In the genomic region with DNA sequence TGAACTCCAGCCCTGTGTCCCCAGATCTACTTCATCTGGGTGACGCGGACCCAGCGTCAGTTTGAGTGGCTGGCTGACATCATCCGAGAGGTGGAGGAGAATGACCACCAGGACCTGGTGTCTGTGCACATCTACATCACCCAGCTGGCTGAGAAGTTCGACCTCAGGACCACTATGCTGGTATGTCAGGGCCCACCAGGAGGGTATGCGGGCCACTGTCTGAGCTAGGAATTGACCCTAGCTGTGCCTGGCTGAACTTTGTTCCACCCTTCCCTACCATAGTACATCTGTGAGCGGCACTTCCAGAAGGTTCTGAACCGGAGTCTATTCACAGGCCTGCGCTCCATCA, we compare ENCODE assay signal across 23 cellular contexts. TPM values are rescaled to one million over a fixed set of nuclear protein-coding genes. Genes with fewer than 3 reads are reported as not detected.
A peak's percentile ranks its signal among the peaks of the same experiment; 100 is the strongest.
DNase-seq lines count a peak whose midpoint lies in the region; ATAC-seq and TF ChIP-seq lines count a peak whose summit lies in the region.
"Had no signal": no experiment of that assay in that cellular context is flagged by ENCODE, and none has a peak within 500 bp of the region (broad histone marks: within the 10 kb centered on the region; RNA-seq: fewer than 3 reads in every experiment).

No MANE protein-coding gene starts in this region.

- WGBS in hepatocyte (ENCODE audit: low lambda C conversion rate, missing lambda C conversion rate) = 86% methylated on average over 9 of the region's 9 CpGs

- H3K9me3 Mint-ChIP-seq in brain = no peaks in the 10 kb centered on the region
- H3K9me3 Mint-ChIP-seq in activated T-cell treated with anti-CD3 and anti-CD28 coated beads, Interleukin-2, amount 50 U/mL, for 72 hours = no peaks in the 10 kb centered on the region
- H3K9me3 Mint-ChIP-seq: activated CD4-positive, alpha-beta T cell treated with anti-CD3 and anti-CD28 coated beads, Interleukin-2, amount 10 ng/mL, durations not matched to agents 7 days and 5 days; activated naive CD4-positive, alpha-beta T cell treated with anti-CD3 and anti-CD28 coated beads, Interleukin-2, amount 10 ng/mL, durations not matched to agents 7 days and 5 days; neural progenitor cell had no signal

- POLR2A ChIA-PET in HCT116 (lab: Charles Lee) = interaction anchor here (0.7 to 1.7 kb wide), 5 partner anchors 33 to 294 kb away, joined by 3 to 10 read pairs (median 5); a partner anchor contains a TSS

- H3K36me3 Mint-ChIP-seq in brain = no peaks in the 10 kb centered on the region
- no peaks in the 10 kb centered on the region for H3K36me3 Mint-ChIP-seq in activated T-cell treated with anti-CD3 and anti-CD28 coated beads, Interleukin-2, amount 50 U/mL, for 72 hours (ENCODE audit: insufficient read depth in 2 of 2)
- H3K36me3 Mint-ChIP-seq: activated naive CD4-positive, alpha-beta T cell treated with anti-CD3 and anti-CD28 coated beads, Interleukin-2, amount 10 ng/mL, durations not matched to agents 7 days and 5 days had no signal

- no peak for ATAC-seq in HCT116
- ATAC-seq in activated T-cell treated with anti-CD3 and anti-CD28 coated beads, Interleukin-2, amount 50 U/mL, for 72 hours (replicated peaks in 1 of 2) = no peak

- no peak for TF ChIP-seq RAD21 in HCT116 (IDR thresholded peaks at IDR 0.05; ENCODE audit: low read depth)

- peak overlapping the region in 3 of 5 experiments; percentile 69 to 74 (median 73) for H3K27ac Mint-ChIP-seq in brain
- H3K27ac Mint-ChIP-seq in activated T-cell treated with anti-CD3 and anti-CD28 coated beads, Interleukin-2, amount 50 U/mL, for 72 hours = no peak overlapping the region
- H3K27ac Mint-ChIP-seq: activated CD4-positive, alpha-beta T cell treated with anti-CD3 and anti-CD28 coated beads, Interleukin-2, amount 10 ng/mL, durations not matched to agents 7 days and 5 days; activated naive CD4-positive, alpha-beta T cell treated with anti-CD3 and anti-CD28 coated beads, Interleukin-2, amount 10 ng/mL, durations not matched to agents 7 days and 5 days; neural progenitor cell had no signal

- H4K20me1 ChIP-seq in HCT116 (ENCODE audit: insufficient read depth) (no peaks in the 10 kb centered on the region), hepatocyte (ENCODE audit: insufficient read depth, poor library complexity, severe bottlenecking) (no peaks in the 10 kb centered on the region)

- H3K4me1 Mint-ChIP-seq in brain = peaks cover 35% of the 10 kb centered on the region
- H3K4me1 Mint-ChIP-seq in activated T-cell treated with anti-CD3 and anti-CD28 coated beads, Interleukin-2, amount 50 U/mL, for 72 hours (ENCODE audit: low read depth) = peaks cover 17% of the 10 kb centered on the region

- H3K36me3 ChIP-seq in HCT116 (ENCODE audit: control insufficient read depth in 1 of 2, insufficient read depth in 2 of 2, low read length in 2 of 2) = no peaks in the 10 kb centered on the region
- H3K36me3 ChIP-seq in hepatocyte (replicated peaks; ENCODE audit: insufficient read depth, low read depth) = no peaks in the 10 kb centered on the region
- H3K36me3 ChIP-seq: cardiac muscle cell, neural progenitor cell had no signal

- H3K4me3 ChIP-seq in HCT116 (replicated peaks in 1 of 2; ENCODE audit: low read depth in 1 of 2, low read length in 2 of 2) (no peak overlapping the region), hepatocyte (no peak overlapping the region), skin epidermis (no peak overlapping the region)
- H3K4me3 ChIP-seq: A549, cardiac muscle cell, coronary artery, lung, neural progenitor cell, PC-9, testis had no signal

- no peak overlapping the region for H2AFZ ChIP-seq in HCT116 (ENCODE audit: low read depth, low read length, poor library complexity, severe bottlenecking)
- H2AFZ ChIP-seq in hepatocyte = no peak overlapping the region
- H2AFZ ChIP-seq: neural progenitor cell, PC-9 had no signal

- no peak overlapping the region for H3K9ac ChIP-seq in HCT116 (ENCODE audit: low read length)
- H3K9ac ChIP-seq: neural progenitor cell had no signal

- CTCF ChIA-PET in HCT116 (lab: Charles Lee) = interaction anchor here (0.6 to 4.0 kb wide), 32 partner anchors 8 to 448 kb away, joined by 3 to 48 read pairs (median 5); a partner anchor contains a TSS

- H3K9me3 ChIP-seq in HCT116 (ENCODE audit: control insufficient read depth in 1 of 2, insufficient read depth in 1 of 2, low read depth in 1 of 2, low read length in 2 of 2) (no peaks in the 10 kb centered on the region), hepatocyte (ENCODE audit: low read depth) (no peaks in the 10 kb centered on the region)
- H3K9me3 ChIP-seq: A549, BE2C, testis had no signal

- RAD21 ChIA-PET in HCT116 (lab: Charles Lee; ENCODE audit: low non-redundant PET in 1 of 2, low total read pairs in 2 of 2, uncharacterized antibody in 2 of 2, unreplicated experiment in 2 of 2) = interaction anchor here (1.0 to 1.7 kb wide), 7 partner anchors 37 to 239 kb away, joined by 3 to 8 read pairs (median 4); a partner anchor contains a TSS

- H3K4me2 ChIP-seq in HCT116 (ENCODE audit: low read length) = peak overlapping the region; percentile 77
- no peak overlapping the region for H3K4me2 ChIP-seq in hepatocyte
- H3K4me2 ChIP-seq: A549, neural progenitor cell had no signal

- DNase-seq in HCT116 (ENCODE audit: low read depth, low spot score) = no peak
- no peak for DNase-seq in hepatocyte (ENCODE audit: low spot score)
- DNase-seq in activated effector memory CD4-positive, alpha-beta T cell treated with anti-CD3 and anti-CD28 coated beads, Interleukin-2, amount 50 U/mL, for 16 hours = no peak
- DNase-seq in activated T-cell treated with anti-CD3 and anti-CD28 coated beads, Interleukin-2, amount 50 U/mL, for 72 hours = no peak
- no peak for DNase-seq in NCI-H187 treated with DMSO at 0.1 percent for 48 hours (lab: John Stamatoyannopoulos, UW)
- no peak for DNase-seq in erythroblast (lab: John Stamatoyannopoulos, UW)

- H3K27me3 ChIP-seq in HCT116 (ENCODE audit: insufficient read depth, low read length) = no peaks in the 10 kb centered on the region
- H3K27me3 ChIP-seq in hepatocyte = no peaks in the 10 kb centered on the region
- H3K27me3 ChIP-seq: BE2C, cardiac muscle cell, neural progenitor cell, testis had no signal

- no TSS peak for BruUV-seq in HCT116 (replicated peaks; lab: Mats Ljungman, UMichigan)

- TF ChIP-seq POLR2A in HCT116 (IDR thresholded peaks at IDR 0.05; ENCODE audit: borderline replicate concordance, extremely low read depth, insufficient read depth, insufficient read length) = no peak
- no peak for TF ChIP-seq POLR2A in erythroblast (IDR thresholded peaks at IDR 0.05; ENCODE audit: low read length)

- H3K9me2 ChIP-seq in HCT116 (ENCODE audit: insufficient read depth) (no peaks in the 10 kb centered on the region), hepatocyte (replicated peaks; ENCODE audit: insufficient read depth) (no peaks in the 10 kb centered on the region)

- H3K4me3 Mint-ChIP-seq in brain = no peak overlapping the region
- H3K4me3 Mint-ChIP-seq in activated T-cell treated with anti-CD3 and anti-CD28 coated beads, Interleukin-2, amount 50 U/mL, for 72 hours = no peak overlapping the region
- H3K4me3 Mint-ChIP-seq: activated CD4-positive, alpha-beta T cell treated with anti-CD3 and anti-CD28 coated beads, Interleukin-2, amount 10 ng/mL, durations not matched to agents 7 days and 5 days; activated naive CD4-positive, alpha-beta T cell treated with anti-CD3 and anti-CD28 coated beads, Interleukin-2, amount 10 ng/mL, durations not matched to agents 7 days and 5 days; neural progenitor cell had no signal

- intact Hi-C loops in HCT116 (cut with micrococcal nuclease) = loop anchor here (1.0 to 10.0 kb wide), 3 partner anchors 236 to 451 kb away; no protein-coding TSS in a partner anchor

- H3K4me1 ChIP-seq in HCT116 (ENCODE audit: control insufficient read depth in 1 of 2, insufficient read depth in 2 of 2, low read length in 2 of 2) (peaks cover 15 to 34% of the 10 kb centered on the region in 2 experiments), hepatocyte (ENCODE audit: insufficient read depth) (peaks cover 28% of the 10 kb centered on the region)

- peak overlapping the region; percentile 63 for H3K27ac ChIP-seq in HCT116 (ENCODE audit: low read depth, low read length)
- peak overlapping the region; percentile 69 for H3K27ac ChIP-seq in hepatocyte
- H3K27ac ChIP-seq in skin epidermis = peak overlapping the region in 17 of 21 experiments; percentile 24 to 87 (median 73)
- H3K27ac ChIP-seq: cardiac muscle cell, coronary artery, neural progenitor cell, PC-9, testis had no signal

- no peak for TF ChIP-seq CTCF in HCT116 (IDR thresholded peaks at IDR 0.05 in 2 of 3, conservative IDR thresholded peaks at IDR 0.05 in 1 of 3; ENCODE audit: borderline replicate concordance in 1 of 3, insufficient read depth in 1 of 3, low read depth in 2 of 3, low read length in 2 of 3)
- no peak for TF ChIP-seq CTCF in brain (conservative IDR thresholded peaks at IDR 0.05)
- TF ChIP-seq CTCF in hepatocyte (IDR thresholded peaks at IDR 0.05; ENCODE audit: poor library complexity) = no peak

- H3K79me2 ChIP-seq in HCT116 (ENCODE audit: insufficient read depth, low read length) (0 out of 2 replicates have a peak, but pooled peaks cover 6% of the 10 kb centered on the region), hepatocyte (peaks cover 8% of the 10 kb centered on the region)

- no peaks in the 10 kb centered on the region for H3K27me3 Mint-ChIP-seq in brain
- no peaks in the 10 kb centered on the region for H3K27me3 Mint-ChIP-seq in activated T-cell treated with anti-CD3 and anti-CD28 coated beads, Interleukin-2, amount 50 U/mL, for 72 hours (ENCODE audit: low read depth)
- H3K27me3 Mint-ChIP-seq: activated CD4-positive, alpha-beta T cell treated with anti-CD3 and anti-CD28 coated beads, Interleukin-2, amount 10 ng/mL, durations not matched to agents 7 days and 5 days; activated naive CD4-positive, alpha-beta T cell treated with anti-CD3 and anti-CD28 coated beads, Interleukin-2, amount 10 ng/mL, durations not matched to agents 7 days and 5 days had no signal

RNA-seq across cellular contexts. Expression of a gene that starts 24.3 kb away (rescaled TPM):
- total RNA-seq in HCT116 (2021; ENCODE audit: unreplicated experiment) (2.6 TPM), hepatocyte (12.0 and 13.3 TPM in 2 replicates)
- 1.0 and 2.7 TPM in 2 replicates for polyA plus RNA-seq in HCT116 (2012)
- polyA plus RNA-seq in brain (ENCODE audit: insufficient read depth, low read depth, low replicate concordance) (93.7 TPM), hepatocyte (13.9 and 15.0 TPM in 2 replicates)
- total RNA-seq in activated T-cell treated with anti-CD3 and anti-CD28 coated beads, Interleukin-2, amount 50 U/mL, for 72 hours = 10 to 100 TPM; 11.7 to 16.8 TPM

RNA-seq across cellular contexts. Expression of a gene that starts 33.7 kb away (rescaled TPM):
- total RNA-seq in HCT116 (2021; ENCODE audit: unreplicated experiment) = 19.6 TPM
- 11.1 and 11.3 TPM in 2 replicates for polyA plus RNA-seq in HCT116 (2012)
- polyA plus RNA-seq in brain (ENCODE audit: insufficient read depth, low read depth, low replicate concordance) = 1.3 TPM
- total RNA-seq in hepatocyte = 3.3 and 3.8 TPM in 2 replicates
- 4.3 and 7.7 TPM in 2 replicates for polyA plus RNA-seq in hepatocyte
- total RNA-seq in activated T-cell treated with anti-CD3 and anti-CD28 coated beads, Interleukin-2, amount 50 U/mL, for 72 hours = under 1 TPM; 0.34 to 0.95 TPM
- total RNA-seq: activated CD4-positive, alpha-beta T cell treated with anti-CD3 and anti-CD28 coated beads, Interleukin-2, amount 10 ng/mL, durations not matched to agents 7 days and 5 days; G401; M059J; PC-9 had no signal
- polyA plus RNA-seq: A549 had no signal

RNA-seq across cellular contexts. Expression of a gene that starts 33.8 kb away (rescaled TPM):
- total RNA-seq in HCT116 (2021; ENCODE audit: unreplicated experiment) (2.3 TPM), hepatocyte (7.5 and 10.9 TPM in 2 replicates)
- 1.3 and 1.4 TPM in 2 replicates for polyA plus RNA-seq in HCT116 (2012)
- polyA plus RNA-seq in brain (ENCODE audit: insufficient read depth, low read depth, low replicate concordance) (1.5 TPM), hepatocyte (6.3 and 15.2 TPM in 2 replicates)
- under 1 TPM; 0.46 to 0.65 TPM for total RNA-seq in activated T-cell treated with anti-CD3 and anti-CD28 coated beads, Interleukin-2, amount 50 U/mL, for 72 hours
- total RNA-seq: activated CD4-positive, alpha-beta T cell treated with anti-CD3 and anti-CD28 coated beads, Interleukin-2, amount 10 ng/mL, durations not matched to agents 7 days and 5 days; G401; H7; kidney epithelial cell; M059J had no signal
- polyA plus RNA-seq: cardiac muscle cell had no signal

RNA-seq across cellular contexts. Expression of a gene that starts 49.4 kb away (rescaled TPM):
- total RNA-seq in HCT116 (2021; ENCODE audit: unreplicated experiment) (not detected), hepatocyte (13.8 and 24.6 TPM in 2 replicates)
- polyA plus RNA-seq in HCT116 (2012) = 0.13 and 0.16 TPM in 2 replicates
- polyA plus RNA-seq in brain (ENCODE audit: insufficient read depth, low read depth, low replicate concordance) (not detected), hepatocyte (35.8 and 40.1 TPM in 2 replicates)
- not detected for total RNA-seq in activated T-cell treated with anti-CD3 and anti-CD28 coated beads, Interleukin-2, amount 50 U/mL, for 72 hours
- total RNA-seq: activated CD4-positive, alpha-beta T cell treated with anti-CD3 and anti-CD28 coated beads, Interleukin-2, amount 10 ng/mL, durations not matched to agents 7 days and 5 days; cardiac muscle cell; G401; H7; kidney epithelial cell; PC-9; right cardiac atrium had no signal
- polyA plus RNA-seq: A549, cardiac muscle cell had no signal

RNA-seq across cellular contexts. Expression of a gene that starts 49.5 kb away (rescaled TPM):
- total RNA-seq in HCT116 (2021; ENCODE audit: unreplicated experiment) (0.44 TPM), hepatocyte (34.2 and 37.4 TPM in 2 replicates)
- 0.44 and 0.57 TPM in 2 replicates for polyA plus RNA-seq in HCT116 (2012)
- polyA plus RNA-seq in brain (ENCODE audit: insufficient read depth, low read depth, low replicate concordance) (0.08 TPM), hepatocyte (21.4 and 25.8 TPM in 2 replicates)
- total RNA-seq in activated T-cell treated with anti-CD3 and anti-CD28 coated beads, Interleukin-2, amount 50 U/mL, for 72 hours = under 1 TPM; 0.14 to 0.31 TPM
- total RNA-seq: G401, H7, M059J, PC-9 had no signal
